ENCODE assay signal across 25 cellular contexts in genomic region chr6:166813461-166813860, GRCh38.
"Had no signal": no experiment of that assay in that cellular context is flagged by ENCODE, and none has a peak within 500 bp of the region (broad histone marks: within the 10 kb centered on the region; RNA-seq: fewer than 3 reads in every experiment).

No MANE protein-coding gene starts in this region.

- H3K27me3 ChIP-seq: neural progenitor cell, ovary, right lobe of liver, sigmoid colon, suprapubic skin, testis, tibial artery, transverse colon, upper lobe of right lung, uterus had no signal

- H3K36me3 ChIP-seq: neural progenitor cell, ovary, right lobe of liver, sigmoid colon, suprapubic skin, tibial artery, transverse colon, upper lobe of right lung, uterus had no signal

- H3K9me3 ChIP-seq: ovary, psoas muscle, right lobe of liver, sigmoid colon, suprapubic skin, testis, transverse colon, upper lobe of right lung, uterus had no signal

- H3K4me1 ChIP-seq: neural progenitor cell, parathyroid adenoma, psoas muscle, right lobe of liver, sigmoid colon, suprapubic skin, testis, tibial artery, transverse colon, upper lobe of right lung, uterus had no signal

- DNase-seq: natural killer cell; occipital lobe; ovary; posterior cingulate gyrus; psoas muscle; right cardiac atrium; right lobe of liver; sigmoid colon; small intestine; stimulated activated CD4-positive, alpha-beta T cell treated with anti-CD3 and anti-CD28 coated beads, Interleukin-1b, Interleukin-23, amount 100 ng/mL, for 48 hours; stimulated activated CD4-positive, alpha-beta T cell treated with anti-CD3 and anti-CD28 coated beads, Interleukin-4, amount 100 ng/mL, for 1 hour; stimulated activated CD4-positive, alpha-beta T cell treated with anti-CD3 and anti-CD28 coated beads, Interleukin-4, amount 100 ng/mL, for 4 hours; stimulated activated CD8-positive, alpha-beta memory T cell treated with anti-CD3 and anti-CD28 coated beads, Interleukin-4, amount 100 ng/mL, for 48 hours; stimulated activated naive CD4-positive, alpha-beta T cell; stimulated activated naive CD8-positive, alpha-beta T cell treated with anti-CD3 and anti-CD28 coated beads, Interleukin-15, amount 100 ng/mL, for 72 hours; stimulated activated naive CD8-positive, alpha-beta T cell treated with anti-CD3 and anti-CD28 coated beads, Interleukin-15, Interleukin-2, amounts not matched to agents 100 U/mL and 50 U/mL, for 24 hours; substantia nigra; testis; tibial artery; transverse colon; upper lobe of right lung; uterus had no signal

- H3K27ac ChIP-seq: neural progenitor cell, ovary, parathyroid adenoma, psoas muscle, right lobe of liver, sigmoid colon, suprapubic skin, testis, tibial artery, transverse colon, upper lobe of right lung, uterus had no signal

- H3K4me3 ChIP-seq: neural progenitor cell, ovary, psoas muscle, right lobe of liver, sigmoid colon, suprapubic skin, testis, tibial artery, transverse colon, upper lobe of right lung, uterus had no signal
